In the genomic region with DNA sequence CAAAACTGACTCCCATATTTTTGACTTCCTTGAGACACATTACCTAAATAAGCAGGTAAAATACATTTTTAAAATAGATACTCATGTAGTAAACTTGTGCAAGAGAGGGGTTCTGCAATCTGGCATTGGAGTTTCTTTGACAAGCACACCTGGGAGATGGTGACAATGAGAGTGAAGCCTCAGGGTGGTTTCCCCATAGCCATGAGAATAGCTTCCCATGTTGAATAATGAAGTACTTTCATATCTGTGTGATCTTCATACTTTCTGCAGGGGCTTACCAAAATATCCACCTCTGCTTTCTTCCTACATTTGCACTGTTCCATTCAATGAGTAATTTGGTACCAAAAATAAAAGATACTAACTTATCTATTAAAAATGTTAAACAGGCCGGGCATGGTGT, we compare ENCODE assay signal across 1 cellular context.
TF ChIP-seq lines count a peak whose summit lies in the region.

No MANE protein-coding gene starts in this region.

TF ChIP-seq in GM12878, 131 proteins besides CTCF, POLR2A, EP300 and RAD21 (continued from another document and continues in another):
- TF ChIP-seq, protein P1, sequence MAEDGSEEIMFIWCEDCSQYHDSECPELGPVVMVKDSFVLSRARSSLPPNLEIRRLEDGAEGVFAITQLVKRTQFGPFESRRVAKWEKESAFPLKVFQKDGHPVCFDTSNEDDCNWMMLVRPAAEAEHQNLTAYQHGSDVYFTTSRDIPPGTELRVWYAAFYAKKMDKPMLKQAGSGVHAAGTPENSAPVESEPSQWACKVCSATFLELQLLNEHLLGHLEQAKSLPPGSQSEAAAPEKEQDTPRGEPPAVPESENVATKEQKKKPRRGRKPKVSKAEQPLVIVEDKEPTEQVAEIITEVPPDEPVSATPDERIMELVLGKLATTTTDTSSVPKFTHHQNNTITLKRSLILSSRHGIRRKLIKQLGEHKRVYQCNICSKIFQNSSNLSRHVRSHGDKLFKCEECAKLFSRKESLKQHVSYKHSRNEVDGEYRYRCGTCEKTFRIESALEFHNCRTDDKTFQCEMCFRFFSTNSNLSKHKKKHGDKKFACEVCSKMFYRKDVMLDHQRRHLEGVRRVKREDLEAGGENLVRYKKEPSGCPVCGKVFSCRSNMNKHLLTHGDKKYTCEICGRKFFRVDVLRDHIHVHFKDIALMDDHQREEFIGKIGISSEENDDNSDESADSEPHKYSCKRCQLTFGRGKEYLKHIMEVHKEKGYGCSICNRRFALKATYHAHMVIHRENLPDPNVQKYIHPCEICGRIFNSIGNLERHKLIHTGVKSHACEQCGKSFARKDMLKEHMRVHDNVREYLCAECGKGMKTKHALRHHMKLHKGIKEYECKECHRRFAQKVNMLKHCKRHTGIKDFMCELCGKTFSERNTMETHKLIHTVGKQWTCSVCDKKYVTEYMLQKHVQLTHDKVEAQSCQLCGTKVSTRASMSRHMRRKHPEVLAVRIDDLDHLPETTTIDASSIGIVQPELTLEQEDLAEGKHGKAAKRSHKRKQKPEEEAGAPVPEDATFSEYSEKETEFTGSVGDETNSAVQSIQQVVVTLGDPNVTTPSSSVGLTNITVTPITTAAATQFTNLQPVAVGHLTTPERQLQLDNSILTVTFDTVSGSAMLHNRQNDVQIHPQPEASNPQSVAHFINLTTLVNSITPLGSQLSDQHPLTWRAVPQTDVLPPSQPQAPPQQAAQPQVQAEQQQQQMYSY (CRISPR knock-in tag; IDR thresholded peaks at IDR 0.05), result no peak
- TF ChIP-seq BCL11A (IDR thresholded peaks at IDR 0.05; ENCODE audit: low read depth, low read length), result no peak
- no peak for TF ChIP-seq ZNF207 (IDR thresholded peaks at IDR 0.05; ENCODE audit: borderline replicate concordance)
- TF ChIP-seq EED (IDR thresholded peaks at IDR 0.05; ENCODE audit: low read depth), result 0 out of 2 replicates have a peak, but pooled peaks have one; percentile 19
- TF ChIP-seq HDAC2 (IDR thresholded peaks at IDR 0.05), result no peak
- 0 out of 2 replicates have a peak, but pooled peaks have one; percentile 42 for TF ChIP-seq FOXM1 (IDR thresholded peaks at IDR 0.05; ENCODE audit: low read depth, low read length)
- 0 out of 2 replicates have a peak, but pooled peaks have one; percentile 9 for TF ChIP-seq MEF2A (IDR thresholded peaks at IDR 0.05; ENCODE audit: insufficient read depth, low read depth, low read length)
- TF ChIP-seq, protein P2, sequence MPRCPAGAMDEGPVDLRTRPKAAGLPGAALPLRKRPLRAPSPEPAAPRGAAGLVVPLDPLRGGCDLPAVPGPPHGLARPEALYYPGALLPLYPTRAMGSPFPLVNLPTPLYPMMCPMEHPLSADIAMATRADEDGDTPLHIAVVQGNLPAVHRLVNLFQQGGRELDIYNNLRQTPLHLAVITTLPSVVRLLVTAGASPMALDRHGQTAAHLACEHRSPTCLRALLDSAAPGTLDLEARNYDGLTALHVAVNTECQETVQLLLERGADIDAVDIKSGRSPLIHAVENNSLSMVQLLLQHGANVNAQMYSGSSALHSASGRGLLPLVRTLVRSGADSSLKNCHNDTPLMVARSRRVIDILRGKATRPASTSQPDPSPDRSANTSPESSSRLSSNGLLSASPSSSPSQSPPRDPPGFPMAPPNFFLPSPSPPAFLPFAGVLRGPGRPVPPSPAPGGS (IDR thresholded peaks at IDR 0.05; ENCODE audit: borderline replicate concordance, insufficient read depth, low read depth, low read length, poor library complexity, severe bottlenecking), result no peak
- no peak for TF ChIP-seq NFXL1 (IDR thresholded peaks at IDR 0.05; ENCODE audit: borderline replicate concordance)
- TF ChIP-seq HDGF (IDR thresholded peaks at IDR 0.05), result no peak
- TF ChIP-seq BHLHE40 (IDR thresholded peaks at IDR 0.05; ENCODE audit: borderline replicate concordance in 1 of 2, low read depth in 2 of 2, low read length in 1 of 2), result no peak
- TF ChIP-seq CREM (IDR thresholded peaks at IDR 0.05; ENCODE audit: low read depth), result no peak
- TF ChIP-seq ZNF274 (IDR thresholded peaks at IDR 0.05; ENCODE audit: insufficient read depth, insufficient read length), result no peak
- no peak for TF ChIP-seq TBL1XR1 (IDR thresholded peaks at IDR 0.05; ENCODE audit: low read depth, low read length)
- no peak for TF ChIP-seq MXI1 (IDR thresholded peaks at IDR 0.05; ENCODE audit: low read depth, low read length)
- TF ChIP-seq, protein P3, sequence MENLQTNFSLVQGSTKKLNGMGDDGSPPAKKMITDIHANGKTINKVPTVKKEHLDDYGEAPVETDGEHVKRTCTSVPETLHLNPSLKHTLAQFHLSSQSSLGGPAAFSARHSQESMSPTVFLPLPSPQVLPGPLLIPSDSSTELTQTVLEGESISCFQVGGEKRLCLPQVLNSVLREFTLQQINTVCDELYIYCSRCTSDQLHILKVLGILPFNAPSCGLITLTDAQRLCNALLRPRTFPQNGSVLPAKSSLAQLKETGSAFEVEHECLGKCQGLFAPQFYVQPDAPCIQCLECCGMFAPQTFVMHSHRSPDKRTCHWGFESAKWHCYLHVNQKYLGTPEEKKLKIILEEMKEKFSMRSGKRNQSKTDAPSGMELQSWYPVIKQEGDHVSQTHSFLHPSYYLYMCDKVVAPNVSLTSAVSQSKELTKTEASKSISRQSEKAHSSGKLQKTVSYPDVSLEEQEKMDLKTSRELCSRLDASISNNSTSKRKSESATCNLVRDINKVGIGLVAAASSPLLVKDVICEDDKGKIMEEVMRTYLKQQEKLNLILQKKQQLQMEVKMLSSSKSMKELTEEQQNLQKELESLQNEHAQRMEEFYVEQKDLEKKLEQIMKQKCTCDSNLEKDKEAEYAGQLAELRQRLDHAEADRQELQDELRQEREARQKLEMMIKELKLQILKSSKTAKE (IDR thresholded peaks at IDR 0.05; ENCODE audit: low read depth, poor library complexity, severe bottlenecking), result no peak
- no peak for TF ChIP-seq SRF (IDR thresholded peaks at IDR 0.05; ENCODE audit: low read depth in 2 of 2, low read length in 2 of 2)
- TF ChIP-seq RUNX3 (IDR thresholded peaks at IDR 0.05; ENCODE audit: low read length), result peak; percentile 56
- TF ChIP-seq, protein P4, sequence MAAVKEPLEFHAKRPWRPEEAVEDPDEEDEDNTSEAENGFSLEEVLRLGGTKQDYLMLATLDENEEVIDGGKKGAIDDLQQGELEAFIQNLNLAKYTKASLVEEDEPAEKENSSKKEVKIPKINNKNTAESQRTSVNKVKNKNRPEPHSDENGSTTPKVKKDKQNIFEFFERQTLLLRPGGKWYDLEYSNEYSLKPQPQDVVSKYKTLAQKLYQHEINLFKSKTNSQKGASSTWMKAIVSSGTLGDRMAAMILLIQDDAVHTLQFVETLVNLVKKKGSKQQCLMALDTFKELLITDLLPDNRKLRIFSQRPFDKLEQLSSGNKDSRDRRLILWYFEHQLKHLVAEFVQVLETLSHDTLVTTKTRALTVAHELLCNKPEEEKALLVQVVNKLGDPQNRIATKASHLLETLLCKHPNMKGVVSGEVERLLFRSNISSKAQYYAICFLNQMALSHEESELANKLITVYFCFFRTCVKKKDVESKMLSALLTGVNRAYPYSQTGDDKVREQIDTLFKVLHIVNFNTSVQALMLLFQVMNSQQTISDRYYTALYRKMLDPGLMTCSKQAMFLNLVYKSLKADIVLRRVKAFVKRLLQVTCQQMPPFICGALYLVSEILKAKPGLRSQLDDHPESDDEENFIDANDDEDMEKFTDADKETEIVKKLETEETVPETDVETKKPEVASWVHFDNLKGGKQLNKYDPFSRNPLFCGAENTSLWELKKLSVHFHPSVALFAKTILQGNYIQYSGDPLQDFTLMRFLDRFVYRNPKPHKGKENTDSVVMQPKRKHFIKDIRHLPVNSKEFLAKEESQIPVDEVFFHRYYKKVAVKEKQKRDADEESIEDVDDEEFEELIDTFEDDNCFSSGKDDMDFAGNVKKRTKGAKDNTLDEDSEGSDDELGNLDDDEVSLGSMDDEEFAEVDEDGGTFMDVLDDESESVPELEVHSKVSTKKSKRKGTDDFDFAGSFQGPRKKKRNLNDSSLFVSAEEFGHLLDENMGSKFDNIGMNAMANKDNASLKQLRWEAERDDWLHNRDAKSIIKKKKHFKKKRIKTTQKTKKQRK (IDR thresholded peaks at IDR 0.05; ENCODE audit: low read depth, low read length), result no peak
- TF ChIP-seq, protein P5, sequence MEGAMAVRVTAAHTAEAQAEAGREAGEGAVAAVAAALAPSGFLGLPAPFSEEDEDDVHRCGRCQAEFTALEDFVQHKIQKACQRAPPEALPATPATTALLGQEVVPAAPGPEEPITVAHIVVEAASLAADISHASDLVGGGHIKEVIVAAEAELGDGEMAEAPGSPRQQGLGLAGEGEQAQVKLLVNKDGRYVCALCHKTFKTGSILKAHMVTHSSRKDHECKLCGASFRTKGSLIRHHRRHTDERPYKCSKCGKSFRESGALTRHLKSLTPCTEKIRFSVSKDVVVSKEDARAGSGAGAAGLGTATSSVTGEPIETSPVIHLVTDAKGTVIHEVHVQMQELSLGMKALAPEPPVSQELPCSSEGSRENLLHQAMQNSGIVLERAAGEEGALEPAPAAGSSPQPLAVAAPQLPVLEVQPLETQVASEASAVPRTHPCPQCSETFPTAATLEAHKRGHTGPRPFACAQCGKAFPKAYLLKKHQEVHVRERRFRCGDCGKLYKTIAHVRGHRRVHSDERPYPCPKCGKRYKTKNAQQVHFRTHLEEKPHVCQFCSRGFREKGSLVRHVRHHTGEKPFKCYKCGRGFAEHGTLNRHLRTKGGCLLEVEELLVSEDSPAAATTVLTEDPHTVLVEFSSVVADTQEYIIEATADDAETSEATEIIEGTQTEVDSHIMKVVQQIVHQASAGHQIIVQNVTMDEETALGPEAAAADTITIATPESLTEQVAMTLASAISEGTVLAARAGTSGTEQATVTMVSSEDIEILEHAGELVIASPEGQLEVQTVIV (IDR thresholded peaks at IDR 0.05; ENCODE audit: borderline replicate concordance, partially characterized antibody), result no peak
- TF ChIP-seq CHD2 (IDR thresholded peaks at IDR 0.05; ENCODE audit: borderline replicate concordance, low read depth, low read length), result no peak
- TF ChIP-seq WRNIP1 (IDR thresholded peaks at IDR 0.05; ENCODE audit: borderline replicate concordance, low read depth, low read length), result no peak
- no peak for TF ChIP-seq SMC3 (IDR thresholded peaks at IDR 0.05; ENCODE audit: borderline replicate concordance, low read length)
- no peak for TF ChIP-seq GATAD2B (conservative IDR thresholded peaks at IDR 0.05; ENCODE audit: low read depth)
- TF ChIP-seq, protein P6, sequence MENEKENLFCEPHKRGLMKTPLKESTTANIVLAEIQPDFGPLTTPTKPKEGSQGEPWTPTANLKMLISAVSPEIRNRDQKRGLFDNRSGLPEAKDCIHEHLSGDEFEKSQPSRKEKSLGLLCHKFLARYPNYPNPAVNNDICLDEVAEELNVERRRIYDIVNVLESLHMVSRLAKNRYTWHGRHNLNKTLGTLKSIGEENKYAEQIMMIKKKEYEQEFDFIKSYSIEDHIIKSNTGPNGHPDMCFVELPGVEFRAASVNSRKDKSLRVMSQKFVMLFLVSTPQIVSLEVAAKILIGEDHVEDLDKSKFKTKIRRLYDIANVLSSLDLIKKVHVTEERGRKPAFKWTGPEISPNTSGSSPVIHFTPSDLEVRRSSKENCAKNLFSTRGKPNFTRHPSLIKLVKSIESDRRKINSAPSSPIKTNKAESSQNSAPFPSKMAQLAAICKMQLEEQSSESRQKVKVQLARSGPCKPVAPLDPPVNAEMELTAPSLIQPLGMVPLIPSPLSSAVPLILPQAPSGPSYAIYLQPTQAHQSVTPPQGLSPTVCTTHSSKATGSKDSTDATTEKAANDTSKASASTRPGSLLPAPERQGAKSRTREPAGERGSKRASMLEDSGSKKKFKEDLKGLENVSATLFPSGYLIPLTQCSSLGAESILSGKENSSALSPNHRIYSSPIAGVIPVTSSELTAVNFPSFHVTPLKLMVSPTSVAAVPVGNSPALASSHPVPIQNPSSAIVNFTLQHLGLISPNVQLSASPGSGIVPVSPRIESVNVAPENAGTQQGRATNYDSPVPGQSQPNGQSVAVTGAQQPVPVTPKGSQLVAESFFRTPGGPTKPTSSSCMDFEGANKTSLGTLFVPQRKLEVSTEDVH (IDR thresholded peaks at IDR 0.05; ENCODE audit: low read depth, partially characterized antibody), result no peak
- no peak for TF ChIP-seq DPF2 (IDR thresholded peaks at IDR 0.05)
- TF ChIP-seq, protein P7, sequence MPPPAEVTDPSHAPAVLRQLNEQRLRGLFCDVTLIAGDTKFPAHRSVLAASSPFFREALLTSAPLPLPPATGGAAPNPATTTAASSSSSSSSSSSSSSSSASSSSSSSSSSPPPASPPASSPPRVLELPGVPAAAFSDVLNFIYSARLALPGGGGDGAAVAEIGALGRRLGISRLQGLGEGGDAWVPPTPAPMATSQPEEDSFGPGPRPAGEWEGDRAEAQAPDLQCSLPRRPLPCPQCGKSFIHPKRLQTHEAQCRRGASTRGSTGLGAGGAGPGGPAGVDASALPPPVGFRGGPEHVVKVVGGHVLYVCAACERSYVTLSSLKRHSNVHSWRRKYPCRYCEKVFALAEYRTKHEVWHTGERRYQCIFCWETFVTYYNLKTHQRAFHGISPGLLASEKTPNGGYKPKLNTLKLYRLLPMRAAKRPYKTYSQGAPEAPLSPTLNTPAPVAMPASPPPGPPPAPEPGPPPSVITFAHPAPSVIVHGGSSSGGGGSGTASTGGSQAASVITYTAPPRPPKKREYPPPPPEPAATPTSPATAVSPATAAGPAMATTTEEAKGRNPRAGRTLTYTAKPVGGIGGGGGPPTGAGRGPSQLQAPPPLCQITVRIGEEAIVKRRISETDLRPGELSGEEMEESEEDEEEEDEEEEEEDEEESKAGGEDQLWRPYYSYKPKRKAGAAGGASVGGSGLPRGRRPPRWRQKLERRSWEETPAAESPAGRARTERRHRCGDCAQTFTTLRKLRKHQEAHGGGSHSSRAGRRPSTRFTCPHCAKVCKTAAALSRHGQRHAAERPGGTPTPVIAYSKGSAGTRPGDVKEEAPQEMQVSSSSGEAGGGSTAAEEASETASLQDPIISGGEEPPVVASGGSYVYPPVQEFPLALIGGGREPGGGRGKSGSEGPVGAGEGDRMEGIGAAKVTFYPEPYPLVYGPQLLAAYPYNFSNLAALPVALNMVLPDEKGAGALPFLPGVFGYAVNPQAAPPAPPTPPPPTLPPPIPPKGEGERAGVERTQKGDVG (CRISPR knock-in tag; IDR thresholded peaks at IDR 0.05), result no peak
